1 cellular context compared by ENCODE assay signal in the genomic region with DNA sequence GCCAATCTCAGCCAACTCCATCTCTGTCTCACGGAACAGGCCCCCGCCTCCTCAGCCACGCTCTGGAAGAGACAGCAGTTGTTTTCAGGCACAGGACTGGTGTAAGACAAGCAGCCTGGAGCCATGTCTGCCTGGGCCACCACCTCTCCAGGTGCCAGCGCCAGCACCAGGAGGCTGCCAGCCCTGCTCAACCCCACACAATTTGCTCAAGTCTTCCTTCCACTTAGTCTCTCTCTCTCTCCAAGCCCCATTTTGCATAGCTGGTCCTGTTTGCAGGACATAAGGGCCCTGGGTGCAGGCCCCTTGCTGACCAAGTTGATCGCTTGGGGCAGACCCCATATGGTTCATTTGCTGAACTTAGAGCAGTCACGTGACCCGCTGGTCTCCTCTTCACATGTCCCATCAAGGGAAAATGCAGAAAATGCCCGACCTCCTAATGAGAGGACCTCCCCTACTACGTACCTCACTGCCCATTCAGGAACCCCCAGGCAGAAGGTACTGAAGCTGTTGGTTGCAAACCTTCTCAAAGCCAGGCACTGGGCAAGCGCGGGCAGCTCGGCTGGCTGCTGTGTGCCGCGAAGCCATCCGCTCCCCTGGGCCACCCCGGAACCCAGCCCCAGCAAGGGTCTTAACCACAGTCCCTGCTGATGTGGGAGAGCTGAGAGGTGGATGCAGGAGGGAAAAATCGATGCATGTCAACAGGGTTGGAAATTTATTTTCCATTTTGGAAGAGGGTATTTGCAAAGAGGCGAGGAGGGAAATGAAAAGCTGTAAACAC.
A peak's percentile ranks its signal among the peaks of the same experiment; 100 is the strongest.
TF ChIP-seq lines count a peak whose summit lies in the region.

No MANE protein-coding gene starts in this region.

TF ChIP-seq in GM12878, 131 proteins besides CTCF, POLR2A, EP300 and RAD21:
- TF ChIP-seq, protein P1, sequence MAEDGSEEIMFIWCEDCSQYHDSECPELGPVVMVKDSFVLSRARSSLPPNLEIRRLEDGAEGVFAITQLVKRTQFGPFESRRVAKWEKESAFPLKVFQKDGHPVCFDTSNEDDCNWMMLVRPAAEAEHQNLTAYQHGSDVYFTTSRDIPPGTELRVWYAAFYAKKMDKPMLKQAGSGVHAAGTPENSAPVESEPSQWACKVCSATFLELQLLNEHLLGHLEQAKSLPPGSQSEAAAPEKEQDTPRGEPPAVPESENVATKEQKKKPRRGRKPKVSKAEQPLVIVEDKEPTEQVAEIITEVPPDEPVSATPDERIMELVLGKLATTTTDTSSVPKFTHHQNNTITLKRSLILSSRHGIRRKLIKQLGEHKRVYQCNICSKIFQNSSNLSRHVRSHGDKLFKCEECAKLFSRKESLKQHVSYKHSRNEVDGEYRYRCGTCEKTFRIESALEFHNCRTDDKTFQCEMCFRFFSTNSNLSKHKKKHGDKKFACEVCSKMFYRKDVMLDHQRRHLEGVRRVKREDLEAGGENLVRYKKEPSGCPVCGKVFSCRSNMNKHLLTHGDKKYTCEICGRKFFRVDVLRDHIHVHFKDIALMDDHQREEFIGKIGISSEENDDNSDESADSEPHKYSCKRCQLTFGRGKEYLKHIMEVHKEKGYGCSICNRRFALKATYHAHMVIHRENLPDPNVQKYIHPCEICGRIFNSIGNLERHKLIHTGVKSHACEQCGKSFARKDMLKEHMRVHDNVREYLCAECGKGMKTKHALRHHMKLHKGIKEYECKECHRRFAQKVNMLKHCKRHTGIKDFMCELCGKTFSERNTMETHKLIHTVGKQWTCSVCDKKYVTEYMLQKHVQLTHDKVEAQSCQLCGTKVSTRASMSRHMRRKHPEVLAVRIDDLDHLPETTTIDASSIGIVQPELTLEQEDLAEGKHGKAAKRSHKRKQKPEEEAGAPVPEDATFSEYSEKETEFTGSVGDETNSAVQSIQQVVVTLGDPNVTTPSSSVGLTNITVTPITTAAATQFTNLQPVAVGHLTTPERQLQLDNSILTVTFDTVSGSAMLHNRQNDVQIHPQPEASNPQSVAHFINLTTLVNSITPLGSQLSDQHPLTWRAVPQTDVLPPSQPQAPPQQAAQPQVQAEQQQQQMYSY (CRISPR knock-in tag; IDR thresholded peaks at IDR 0.05): no peak
- TF ChIP-seq ZNF217 (IDR thresholded peaks at IDR 0.05) (no peak), MTA3 (IDR thresholded peaks at IDR 0.05; ENCODE audit: borderline replicate concordance, low read length) (no peak), NFXL1 (IDR thresholded peaks at IDR 0.05; ENCODE audit: borderline replicate concordance) (0 out of 2 replicates have a peak, but pooled peaks have one; percentile 11), ETV6 (conservative IDR thresholded peaks at IDR 0.05 in 1 of 2, IDR thresholded peaks at IDR 0.05 in 1 of 2; ENCODE audit: borderline replicate concordance in 1 of 2, low read depth in 1 of 2) (peak in 1 of 2 experiments; percentile 75; a peak in 2 of 4 replicates), BHLHE40 (IDR thresholded peaks at IDR 0.05; ENCODE audit: borderline replicate concordance in 1 of 2, low read depth in 2 of 2, low read length in 1 of 2) (0 out of 4 replicates have a peak, but pooled peaks of 1 of the 2 experiments have one; percentile 18)
- TF ChIP-seq, protein P2, sequence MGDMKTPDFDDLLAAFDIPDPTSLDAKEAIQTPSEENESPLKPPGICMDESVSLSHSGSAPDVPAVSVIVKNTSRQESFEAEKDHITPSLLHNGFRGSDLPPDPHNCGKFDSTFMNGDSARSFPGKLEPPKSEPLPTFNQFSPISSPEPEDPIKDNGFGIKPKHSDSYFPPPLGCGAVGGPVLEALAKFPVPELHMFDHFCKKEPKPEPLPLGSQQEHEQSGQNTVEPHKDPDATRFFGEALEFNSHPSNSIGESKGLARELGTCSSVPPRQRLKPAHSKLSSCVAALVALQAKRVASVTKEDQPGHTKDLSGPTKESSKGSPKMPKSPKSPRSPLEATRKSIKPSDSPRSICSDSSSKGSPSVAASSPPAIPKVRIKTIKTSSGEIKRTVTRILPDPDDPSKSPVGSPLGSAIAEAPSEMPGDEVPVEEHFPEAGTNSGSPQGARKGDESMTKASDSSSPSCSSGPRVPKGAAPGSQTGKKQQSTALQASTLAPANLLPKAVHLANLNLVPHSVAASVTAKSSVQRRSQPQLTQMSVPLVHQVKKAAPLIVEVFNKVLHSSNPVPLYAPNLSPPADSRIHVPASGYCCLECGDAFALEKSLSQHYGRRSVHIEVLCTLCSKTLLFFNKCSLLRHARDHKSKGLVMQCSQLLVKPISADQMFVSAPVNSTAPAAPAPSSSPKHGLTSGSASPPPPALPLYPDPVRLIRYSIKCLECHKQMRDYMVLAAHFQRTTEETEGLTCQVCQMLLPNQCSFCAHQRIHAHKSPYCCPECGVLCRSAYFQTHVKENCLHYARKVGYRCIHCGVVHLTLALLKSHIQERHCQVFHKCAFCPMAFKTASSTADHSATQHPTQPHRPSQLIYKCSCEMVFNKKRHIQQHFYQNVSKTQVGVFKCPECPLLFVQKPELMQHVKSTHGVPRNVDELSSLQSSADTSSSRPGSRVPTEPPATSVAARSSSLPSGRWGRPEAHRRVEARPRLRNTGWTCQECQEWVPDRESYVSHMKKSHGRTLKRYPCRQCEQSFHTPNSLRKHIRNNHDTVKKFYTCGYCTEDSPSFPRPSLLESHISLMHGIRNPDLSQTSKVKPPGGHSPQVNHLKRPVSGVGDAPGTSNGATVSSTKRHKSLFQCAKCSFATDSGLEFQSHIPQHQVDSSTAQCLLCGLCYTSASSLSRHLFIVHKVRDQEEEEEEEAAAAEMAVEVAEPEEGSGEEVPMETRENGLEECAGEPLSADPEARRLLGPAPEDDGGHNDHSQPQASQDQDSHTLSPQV (IDR thresholded peaks at IDR 0.05): no peak
- TF ChIP-seq, protein P3, sequence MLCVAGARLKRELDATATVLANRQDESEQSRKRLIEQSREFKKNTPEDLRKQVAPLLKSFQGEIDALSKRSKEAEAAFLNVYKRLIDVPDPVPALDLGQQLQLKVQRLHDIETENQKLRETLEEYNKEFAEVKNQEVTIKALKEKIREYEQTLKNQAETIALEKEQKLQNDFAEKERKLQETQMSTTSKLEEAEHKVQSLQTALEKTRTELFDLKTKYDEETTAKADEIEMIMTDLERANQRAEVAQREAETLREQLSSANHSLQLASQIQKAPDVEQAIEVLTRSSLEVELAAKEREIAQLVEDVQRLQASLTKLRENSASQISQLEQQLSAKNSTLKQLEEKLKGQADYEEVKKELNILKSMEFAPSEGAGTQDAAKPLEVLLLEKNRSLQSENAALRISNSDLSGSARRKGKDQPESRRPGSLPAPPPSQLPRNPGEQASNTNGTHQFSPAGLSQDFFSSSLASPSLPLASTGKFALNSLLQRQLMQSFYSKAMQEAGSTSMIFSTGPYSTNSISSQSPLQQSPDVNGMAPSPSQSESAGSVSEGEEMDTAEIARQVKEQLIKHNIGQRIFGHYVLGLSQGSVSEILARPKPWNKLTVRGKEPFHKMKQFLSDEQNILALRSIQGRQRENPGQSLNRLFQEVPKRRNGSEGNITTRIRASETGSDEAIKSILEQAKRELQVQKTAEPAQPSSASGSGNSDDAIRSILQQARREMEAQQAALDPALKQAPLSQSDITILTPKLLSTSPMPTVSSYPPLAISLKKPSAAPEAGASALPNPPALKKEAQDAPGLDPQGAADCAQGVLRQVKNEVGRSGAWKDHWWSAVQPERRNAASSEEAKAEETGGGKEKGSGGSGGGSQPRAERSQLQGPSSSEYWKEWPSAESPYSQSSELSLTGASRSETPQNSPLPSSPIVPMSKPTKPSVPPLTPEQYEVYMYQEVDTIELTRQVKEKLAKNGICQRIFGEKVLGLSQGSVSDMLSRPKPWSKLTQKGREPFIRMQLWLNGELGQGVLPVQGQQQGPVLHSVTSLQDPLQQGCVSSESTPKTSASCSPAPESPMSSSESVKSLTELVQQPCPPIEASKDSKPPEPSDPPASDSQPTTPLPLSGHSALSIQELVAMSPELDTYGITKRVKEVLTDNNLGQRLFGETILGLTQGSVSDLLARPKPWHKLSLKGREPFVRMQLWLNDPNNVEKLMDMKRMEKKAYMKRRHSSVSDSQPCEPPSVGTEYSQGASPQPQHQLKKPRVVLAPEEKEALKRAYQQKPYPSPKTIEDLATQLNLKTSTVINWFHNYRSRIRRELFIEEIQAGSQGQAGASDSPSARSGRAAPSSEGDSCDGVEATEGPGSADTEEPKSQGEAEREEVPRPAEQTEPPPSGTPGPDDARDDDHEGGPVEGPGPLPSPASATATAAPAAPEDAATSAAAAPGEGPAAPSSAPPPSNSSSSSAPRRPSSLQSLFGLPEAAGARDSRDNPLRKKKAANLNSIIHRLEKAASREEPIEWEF (IDR thresholded peaks at IDR 0.05; ENCODE audit: insufficient replicate concordance, low read depth, low read length): no peak
